12 cellular contexts compared by ENCODE assay signal in genomic region chr10:23157239-23157661, GRCh38. TPM values are rescaled to one million over a fixed set of nuclear protein-coding genes. Genes with fewer than 3 reads are reported as not detected.
A peak's percentile ranks its signal among the peaks of the same experiment; 100 is the strongest.
DNase-seq lines count a peak whose midpoint lies in the region; ATAC-seq, FAIRE-seq and TF ChIP-seq lines count a peak whose summit lies in the region.
"Had no signal": no experiment of that assay in that cellular context is flagged by ENCODE, and none has a peak within 500 bp of the region (broad histone marks: within the 10 kb centered on the region; RNA-seq: fewer than 3 reads in every experiment).

No MANE protein-coding gene starts in this region.

- H3K4me3 Mint-ChIP-seq in activated naive CD4-positive, alpha-beta T cell treated with anti-CD3 and anti-CD28 coated beads, Interleukin-2, amount 10 ng/mL, durations not matched to agents 7 days and 5 days = no peak overlapping the region
- H3K4me3 Mint-ChIP-seq: activated CD8-positive, alpha-beta memory T cell treated with anti-CD3 and anti-CD28 coated beads, Interleukin-2, amount 10 ng/mL, durations not matched to agents 7 days and 5 days had no signal

- H3K9me3 Mint-ChIP-seq in activated naive CD4-positive, alpha-beta T cell treated with anti-CD3 and anti-CD28 coated beads, Interleukin-2, amount 10 ng/mL, durations not matched to agents 7 days and 5 days = no peaks in the 10 kb centered on the region
- H3K9me3 Mint-ChIP-seq: activated naive CD4-positive, alpha-beta T cell treated with anti-CD3 and anti-CD28 coated beads, Interleukin-2, amount 50 U/mL, for 72 hours had no signal

- no peaks in the 10 kb centered on the region for H3K9me3 ChIP-seq in HepG2 (ENCODE audit: low read length)
- no peaks in the 10 kb centered on the region for H3K9me3 ChIP-seq in right lobe of liver
- no peaks in the 10 kb centered on the region for H3K9me3 ChIP-seq in Loucy (ENCODE audit: insufficient read depth, low read depth, low read length)
- no peaks in the 10 kb centered on the region for H3K9me3 ChIP-seq in smooth muscle cell (replicated peaks; ENCODE audit: low read depth)
- H3K9me3 ChIP-seq: A549 had no signal

- H3K27ac ChIP-seq in HepG2 (ENCODE audit: extremely low read length, insufficient read depth, low read length) (no peak overlapping the region), right lobe of liver (no peak overlapping the region), smooth muscle cell (ENCODE audit: low read depth) (no peak overlapping the region)
- H3K27ac ChIP-seq: A549 had no signal

- WGBS in HepG2 (ENCODE audit: low lambda C conversion rate) = 16% methylated on average over 12 of the region's 12 CpGs
- 52% methylated on average over 5 of the region's 12 CpGs for WGBS in right lobe of liver (ENCODE audit: insufficient coverage, low coverage, low lambda C conversion rate, missing lambda C conversion rate)
- 80% methylated on average over 12 of the region's 12 CpGs for WGBS in smooth muscle cell (ENCODE audit: low lambda C conversion rate)

- H3K79me2 ChIP-seq in HepG2 (ENCODE audit: insufficient read depth, low read length) (no peaks in the 10 kb centered on the region), Loucy (ENCODE audit: insufficient read depth, low read length) (no peaks in the 10 kb centered on the region), smooth muscle cell (ENCODE audit: low read depth) (no peaks in the 10 kb centered on the region)

- H3K4me2 ChIP-seq in HepG2 (ENCODE audit: low read depth, low read length) (no peak overlapping the region), Loucy (ENCODE audit: low read depth, low read length, poor library complexity, severe bottlenecking) (peak overlapping the region; percentile 46), smooth muscle cell (no peak overlapping the region)

- H3F3A ChIP-seq in Loucy (ENCODE audit: low read depth) (peaks cover 3% of the 10 kb centered on the region; the same call in 1 of the 2 replicates), smooth muscle cell (ENCODE audit: low read depth) (no peaks in the 10 kb centered on the region)

- H3K4me1 Mint-ChIP-seq in activated naive CD4-positive, alpha-beta T cell treated with anti-CD3 and anti-CD28 coated beads, Interleukin-2, amount 10 ng/mL, durations not matched to agents 7 days and 5 days = no peaks in the 10 kb centered on the region

- H3K27me3 ChIP-seq in HepG2 (ENCODE audit: control insufficient read depth in 1 of 2, insufficient read depth in 2 of 2, low read length in 2 of 2) = peaks cover 2 to 8% of the 10 kb centered on the region in 2 experiments; a peak in 2 of 5 replicates
- no peaks in the 10 kb centered on the region for H3K27me3 ChIP-seq in right lobe of liver
- no peaks in the 10 kb centered on the region for H3K27me3 ChIP-seq in Loucy (ENCODE audit: insufficient read depth, low read length, poor library complexity, severe bottlenecking)
- peaks cover 27% of the 10 kb centered on the region for H3K27me3 ChIP-seq in smooth muscle cell (ENCODE audit: low read depth)

- POLR2A ChIA-PET in HepG2 (lab: Yijun Ruan, JAX) = no interaction called here

- no peaks in the 10 kb centered on the region for H3K9me2 ChIP-seq in Loucy (replicated peaks; ENCODE audit: low read depth, low read length)

- DNase-seq in HepG2 (ENCODE audit: low spot score) (no peak), right lobe of liver (no peak), smooth muscle cell (lab: John Stamatoyannopoulos, UW; ENCODE audit: unreplicated experiment) (no peak)
- no peak for DNase-seq in activated naive CD4-positive, alpha-beta T cell treated with anti-CD3 and anti-CD28 coated beads, Interleukin-2, amount 10 ng/mL, durations not matched to agents 7 days and 5 days
- DNase-seq in stimulated activated naive CD4-positive, alpha-beta T cell treated with Interleukin-2 at 50 U/mL for 16 hours (lab: John Stamatoyannopoulos, UW) = no peak
- DNase-seq: activated CD8-positive, alpha-beta memory T cell treated with anti-CD3 and anti-CD28 coated beads, Interleukin-2, amount 10 ng/mL, durations not matched to agents 7 days and 5 days had no signal

- intact Hi-C loops in HepG2 (cut with micrococcal nuclease; ENCODE audit: unreplicated experiment) (loop anchor here (5.0 kb wide), 1 partner anchor 60 kb away; the partner anchor contains the start of gene MSRB2), right lobe of liver (cut with DNase I) (no loop called here)

- TF ChIP-seq CTCF in HepG2 (CRISPR knock-in tag; IDR thresholded peaks at IDR 0.05) = no peak
- no peak for TF ChIP-seq CTCF in right lobe of liver (IDR thresholded peaks at IDR 0.05)
- no peak for TF ChIP-seq CTCF in Loucy (conservative IDR thresholded peaks at IDR 0.05; ENCODE audit: low read length)
- no peak for TF ChIP-seq CTCF in smooth muscle cell (IDR thresholded peaks at IDR 0.05; ENCODE audit: borderline replicate concordance, insufficient read depth, poor library complexity, severe bottlenecking)

- H3K4me3 ChIP-seq in HepG2 (replicated peaks in 1 of 3; ENCODE audit: insufficient read depth in 1 of 3, low read depth in 2 of 3, low read length in 3 of 3) (no peak overlapping the region), right lobe of liver (no peak overlapping the region), Loucy (ENCODE audit: low read length, poor library complexity, severe bottlenecking) (no peak overlapping the region), smooth muscle cell (no peak overlapping the region)
- H3K4me3 ChIP-seq: A549, lung had no signal

- no TSS peak for BruUV-seq in HepG2 (replicated peaks; lab: Mats Ljungman, UMichigan)

- ATAC-seq in HepG2 (peak; percentile 67), right lobe of liver (no peak), HG02678 (IDR thresholded peaks at IDR 0.05; ENCODE audit: unreplicated experiment) (peak; percentile 43), HG02610 (IDR thresholded peaks at IDR 0.05; ENCODE audit: unreplicated experiment) (no peak)
- ATAC-seq: activated CD8-positive, alpha-beta memory T cell treated with anti-CD3 and anti-CD28 coated beads, Interleukin-2, amount 10 ng/mL, durations not matched to agents 7 days and 5 days had no signal

- no peaks in the 10 kb centered on the region for H3K36me3 Mint-ChIP-seq in activated naive CD4-positive, alpha-beta T cell treated with anti-CD3 and anti-CD28 coated beads, Interleukin-2, amount 10 ng/mL, durations not matched to agents 7 days and 5 days
- H3K36me3 Mint-ChIP-seq: activated CD8-positive, alpha-beta memory T cell treated with anti-CD3 and anti-CD28 coated beads, Interleukin-2, amount 10 ng/mL, durations not matched to agents 7 days and 5 days; activated naive CD4-positive, alpha-beta T cell treated with anti-CD3 and anti-CD28 coated beads, Interleukin-2, amount 50 U/mL, for 72 hours had no signal

- no peak for TF ChIP-seq EP300 in HepG2 (IDR thresholded peaks at IDR 0.05; ENCODE audit: low read depth in 2 of 2, low read length in 2 of 2)
- TF ChIP-seq EP300 in HepG2 (CRISPR knock-in tag; IDR thresholded peaks at IDR 0.05; ENCODE audit: borderline replicate concordance) = no peak

- no peak for TF ChIP-seq RAD21 in HepG2 (CRISPR knock-in tag; IDR thresholded peaks at IDR 0.05)

- H3K36me3 ChIP-seq in HepG2 (replicated peaks in 1 of 2; ENCODE audit: control insufficient read depth in 1 of 2, insufficient read depth in 2 of 2, low read length in 2 of 2) (no peaks in the 10 kb centered on the region), right lobe of liver (no peaks in the 10 kb centered on the region), Loucy (ENCODE audit: insufficient read depth, low read length) (no peaks in the 10 kb centered on the region), smooth muscle cell (ENCODE audit: low read depth) (no peaks in the 10 kb centered on the region)

- H3K27ac Mint-ChIP-seq in activated naive CD4-positive, alpha-beta T cell treated with anti-CD3 and anti-CD28 coated beads, Interleukin-2, amount 10 ng/mL, durations not matched to agents 7 days and 5 days = no peak overlapping the region
- H3K27ac Mint-ChIP-seq: activated CD8-positive, alpha-beta memory T cell treated with anti-CD3 and anti-CD28 coated beads, Interleukin-2, amount 10 ng/mL, durations not matched to agents 7 days and 5 days; activated naive CD4-positive, alpha-beta T cell treated with anti-CD3 and anti-CD28 coated beads, Interleukin-2, amount 50 U/mL, for 72 hours had no signal

- CTCF ChIA-PET in HepG2 (lab: Yijun Ruan, JAX; ENCODE audit: low intra/inter-chr PET ratio, low total read pairs) = interaction anchor here (1.7 to 6.5 kb wide), 2 partner anchors 136 to 545 kb away, joined by 10 to 157 read pairs; no protein-coding TSS in a partner anchor
- CTCF ChIA-PET in activated naive CD4-positive, alpha-beta T cell treated with anti-CD3 and anti-CD28 coated beads, Interleukin-2, amount 10 ng/mL, durations not matched to agents 7 days and 5 days (lab: Charles Lee) = interaction anchor here (0.8 to 5.2 kb wide), 9 partner anchors 12 to 535 kb away, joined by 3 to 49 read pairs (median 5); no protein-coding TSS in a partner anchor

- no peak overlapping the region for H2AFZ ChIP-seq in HepG2 (ENCODE audit: low read length)
- no peak overlapping the region for H2AFZ ChIP-seq in Loucy (ENCODE audit: low read length)
- no peak overlapping the region for H2AFZ ChIP-seq in smooth muscle cell (ENCODE audit: low read depth)

- no peak overlapping the region for H3K9ac ChIP-seq in HepG2 (ENCODE audit: insufficient read depth, low read depth, low read length)
- H3K9ac ChIP-seq in Loucy (ENCODE audit: low read depth, low read length, poor library complexity, severe bottlenecking) = no peak overlapping the region
- H3K9ac ChIP-seq in smooth muscle cell (ENCODE audit: low read depth) = no peak overlapping the region

- in situ Hi-C loops in HepG2 (cut with HindIII; ENCODE audit: extremely low pct_ligation_motif_present, low pct_unique_long_range_greater_than_20kb) = loop anchor here (5.0 to 25.0 kb wide), 3 partner anchors 135 to 530 kb away; no protein-coding TSS in a partner anchor

- FAIRE-seq in HepG2 (lab: Jason Lieb, UNC) = no peak
- FAIRE-seq: A549 had no signal

- H3K4me1 ChIP-seq in HepG2 (ENCODE audit: insufficient read depth, low read length) (peaks cover 10% of the 10 kb centered on the region), right lobe of liver (no peaks in the 10 kb centered on the region), Loucy (ENCODE audit: insufficient read depth, low read length, poor library complexity, severe bottlenecking) (peaks cover 20% of the 10 kb centered on the region), smooth muscle cell (ENCODE audit: low read depth) (peaks cover 4% of the 10 kb centered on the region)

- no peak for TF ChIP-seq POLR2A in HepG2 (IDR thresholded peaks at IDR 0.05; ENCODE audit: insufficient read depth in 1 of 2, low read depth in 2 of 2, low read length in 2 of 2)
- no peak for TF ChIP-seq POLR2A in right lobe of liver (IDR thresholded peaks at IDR 0.05)

- no peaks in the 10 kb centered on the region; the same call in 1 of the 2 replicates for H4K20me1 ChIP-seq in HepG2 (ENCODE audit: insufficient read depth, low read length)
- H4K20me1 ChIP-seq in Loucy (ENCODE audit: insufficient read depth, low read length, poor library complexity, severe bottlenecking) = no peaks in the 10 kb centered on the region
- no peaks in the 10 kb centered on the region for H4K20me1 ChIP-seq in smooth muscle cell (ENCODE audit: low read depth)

- H3K27me3 Mint-ChIP-seq in activated naive CD4-positive, alpha-beta T cell treated with anti-CD3 and anti-CD28 coated beads, Interleukin-2, amount 10 ng/mL, durations not matched to agents 7 days and 5 days = peaks cover 12% of the 10 kb centered on the region

RNA-seq across cellular contexts. Expression of gene PTF1A, which starts 34.9 kb away (rescaled TPM):
- total RNA-seq in HepG2 (2016; rRNA removed; fragmentation: Illumina TruSeq; extraction: Trizol) (not detected in 2 replicates), right lobe of liver (not detected), smooth muscle cell (not detected in 2 replicates)
- not detected in 2 replicates for total RNA-seq in HepG2 (2016; cell fraction: cytosol; rRNA removed; fragmentation: Illumina TruSeq; extraction: Trizol; ENCODE audit: low read depth)
- total RNA-seq in HepG2 (2016; cell fraction: insoluble cytoplasmic fraction; rRNA removed; fragmentation: Illumina TruSeq; extraction: Trizol) = not detected in 2 replicates
- not detected in 2 replicates for total RNA-seq in HepG2 (2016; cell fraction: membrane; rRNA removed; fragmentation: Illumina TruSeq; extraction: Trizol)
- not detected in 2 replicates for total RNA-seq in HepG2 (2016; cell fraction: nucleus; rRNA removed; fragmentation: Illumina TruSeq; extraction: Trizol)
- polyA plus RNA-seq in HepG2 (2011; rRNA removed) (not detected in 2 replicates), smooth muscle cell (0.17 TPM in 1 of 2 replicates, not detected in the other)
- polyA plus RNA-seq in HepG2 (2011; cell fraction: cytosol; rRNA removed) = not detected in 2 replicates
- not detected in 2 replicates for polyA plus RNA-seq in HepG2 (2011; cell fraction: nucleus; rRNA removed)
- not detected in 2 replicates for polyA plus RNA-seq in HepG2 (2012)
- not detected in 2 replicates for polyA plus RNA-seq in HepG2 (2016; cell fraction: cytosol; fragmentation: Illumina TruSeq; extraction: Trizol; ENCODE audit: low read depth)
- not detected in 2 replicates for polyA plus RNA-seq in HepG2 (2016; cell fraction: insoluble cytoplasmic fraction; fragmentation: Illumina TruSeq; extraction: Trizol; ENCODE audit: low read depth)
- polyA plus RNA-seq in HepG2 (2016; cell fraction: membrane; fragmentation: Illumina TruSeq; extraction: Trizol; ENCODE audit: low read depth) = not detected in 2 replicates
- polyA plus RNA-seq in HepG2 (2016; cell fraction: nucleus; fragmentation: Illumina TruSeq; extraction: Trizol; ENCODE audit: insufficient read depth, low read depth) = not detected in 2 replicates
- not detected in 2 replicates for polyA minus RNA-seq in HepG2 (2011; rRNA and poly(A)+ RNA removed; ENCODE audit: low replicate concordance)
- not detected in 2 replicates for polyA minus RNA-seq in HepG2 (2011; cell fraction: cytosol; rRNA and poly(A)+ RNA removed)
- polyA minus RNA-seq in HepG2 (2011; cell fraction: nucleus; rRNA and poly(A)+ RNA removed) = not detected in 2 replicates
- total RNA-seq: activated CD8-positive, alpha-beta memory T cell treated with anti-CD3 and anti-CD28 coated beads, Interleukin-2, amount 10 ng/mL, durations not matched to agents 7 days and 5 days; activated naive CD4-positive, alpha-beta T cell treated with anti-CD3 and anti-CD28 coated beads, Interleukin-2, amount 50 U/mL, for 72 hours; lung had no signal
- polyA plus RNA-seq: A549, lung had no signal

Comparison
In these comparisons a context has a peak if more than half of its experiments do, and no peak if none do; other contexts are left out.
1. ATAC-seq: peak in HepG2 (single experiment) and HG02678 (single experiment); none in right lobe of liver (0 of 4) and HG02610 (single experiment).